ENCODE assay signal across 19 cellular contexts in the genomic region with DNA sequence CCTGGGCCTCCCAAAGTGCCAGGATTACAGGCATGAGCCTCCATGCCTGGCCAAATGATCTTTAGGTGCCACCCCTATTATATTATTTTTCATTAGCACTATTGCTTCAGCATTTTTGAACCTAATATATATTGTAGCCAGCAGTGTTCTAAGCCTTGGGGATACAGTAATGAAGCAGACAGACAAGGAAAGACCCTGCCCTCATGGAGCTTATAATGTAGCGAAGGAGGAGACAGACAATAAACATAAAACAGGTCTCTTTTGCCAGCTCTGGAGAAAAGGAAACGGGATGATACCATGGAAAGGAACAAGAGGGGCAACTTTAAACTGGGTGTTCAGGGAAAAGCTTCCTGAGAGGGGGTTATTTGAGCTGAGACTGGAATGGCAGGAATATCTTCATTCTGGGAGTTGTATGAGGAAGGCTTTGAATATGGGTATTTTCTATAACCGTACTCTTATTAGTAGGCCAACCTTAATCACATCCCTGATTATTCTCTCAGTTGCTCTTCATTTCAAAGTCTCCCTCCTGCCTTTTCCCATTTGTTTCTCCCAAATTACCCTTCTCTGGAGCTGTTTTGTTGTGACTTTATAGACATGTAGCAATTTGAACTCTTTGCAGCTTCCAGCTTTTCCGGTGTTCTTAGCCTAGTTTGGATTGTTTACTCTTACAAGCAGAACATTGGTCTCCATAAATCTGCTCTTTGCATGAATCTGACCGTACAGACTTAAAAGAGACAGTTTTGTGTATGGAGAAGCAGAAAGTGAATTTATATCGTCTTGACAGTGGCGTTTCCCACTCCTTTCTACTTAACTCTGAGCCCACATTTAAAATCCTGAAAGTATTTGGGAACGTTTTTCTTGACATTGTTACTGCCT. TPM values are rescaled to one million over a fixed set of nuclear protein-coding genes. Genes with fewer than 3 reads are reported as not detected.
DNase-seq lines count a peak whose midpoint lies in the region; ATAC-seq and TF ChIP-seq lines count a peak whose summit lies in the region.
"Had no signal": no experiment of that assay in that cellular context is flagged by ENCODE, and none has a peak within 500 bp of the region (broad histone marks: within the 10 kb centered on the region; RNA-seq: fewer than 3 reads in every experiment).

No MANE protein-coding gene starts in this region.

- CTCF ChIA-PET in OCI-LY7 (lab: Charles Lee; ENCODE audit: unreplicated experiment) (interaction anchor here (1.7 kb wide), 1 partner anchor 10 kb away, joined by 7 read pairs; no protein-coding TSS in a partner anchor), A673 (lab: Charles Lee) (no interaction called here)

- no peaks in the 10 kb centered on the region for H3K27me3 Mint-ChIP-seq in mesothelial cell of epicardium (ENCODE audit: low read depth)

- H3K4me1 Mint-ChIP-seq in mesothelial cell of epicardium: peaks cover 13% of the 10 kb centered on the region
- H3K4me1 Mint-ChIP-seq: CD4-positive, alpha-beta memory T cell had no signal

- H3K79me2 ChIP-seq in OCI-LY7 (ENCODE audit: insufficient read depth, low read depth, low read length): peaks cover 99% of the 10 kb centered on the region

- intact Hi-C loops in OCI-LY7 (cut with micrococcal nuclease; ENCODE audit: unreplicated experiment) (loop anchor here (1.0 kb wide), 1 partner anchor 27 kb away; no protein-coding TSS in a partner anchor), esophagus muscularis mucosa (cut with DNase I) (no loop called here), A673 (cut with micrococcal nuclease; ENCODE audit: unreplicated experiment) (no loop called here)

- no peaks in the 10 kb centered on the region for H3K36me3 Mint-ChIP-seq in mesothelial cell of epicardium
- H3K36me3 Mint-ChIP-seq: CD4-positive, alpha-beta memory T cell had no signal

- peak overlapping the region; percentile 50 for H3K4me3 ChIP-seq in OCI-LY7 (ENCODE audit: low read depth, low read length, poor library complexity, severe bottlenecking)
- H3K4me3 ChIP-seq in esophagus muscularis mucosa: peak overlapping the region in 1 of 4 donors; percentile 5
- no peak overlapping the region for H3K4me3 ChIP-seq in A673 (ENCODE audit: low read depth, low read length, poor library complexity, severe bottlenecking)
- H3K4me3 ChIP-seq: BLaER1, GM12878, PC-9 had no signal

- no peak for TF ChIP-seq POLR2A in esophagus muscularis mucosa (IDR thresholded peaks at IDR 0.05; ENCODE audit: low read depth)

- no peak for TF ChIP-seq EP300 in esophagus muscularis mucosa (IDR thresholded peaks at IDR 0.05)

- POLR2A ChIA-PET in OCI-LY7 (lab: Charles Lee) (interaction anchor here (0.6 to 2.4 kb wide), 9 partner anchors 10 to 63 kb away, joined by 3 to 11 read pairs (median 4); no protein-coding TSS in a partner anchor), A673 (lab: Charles Lee; ENCODE audit: low non-redundant PET) (no interaction called here)

- H3K9me3 Mint-ChIP-seq in mesothelial cell of epicardium: peaks cover 8% of the 10 kb centered on the region

- H3K27me3 ChIP-seq in esophagus muscularis mucosa (no peaks in the 10 kb centered on the region), A673 (replicated peaks; ENCODE audit: insufficient read depth, low read depth, low read length, poor library complexity) (peaks cover 6% of the 10 kb centered on the region)
- H3K27me3 ChIP-seq: BLaER1 had no signal

- peaks cover 16% of the 10 kb centered on the region; the same call in 1 of the 2 replicates for H3K9me3 ChIP-seq in OCI-LY7 (ENCODE audit: low read length)
- no peaks in the 10 kb centered on the region for H3K9me3 ChIP-seq in esophagus muscularis mucosa
- H3K9me3 ChIP-seq in A673 (ENCODE audit: low read depth, low read length, poor library complexity, severe bottlenecking): no peaks in the 10 kb centered on the region
- H3K9me3 ChIP-seq: BLaER1 had no signal

- ATAC-seq in HG03135 (IDR thresholded peaks at IDR 0.05; ENCODE audit: unreplicated experiment): no peak
- ATAC-seq: GM12878 had no signal

- no peak for TF ChIP-seq CTCF in OCI-LY7 (conservative IDR thresholded peaks at IDR 0.05; ENCODE audit: low read length)
- TF ChIP-seq CTCF in esophagus muscularis mucosa (IDR thresholded peaks at IDR 0.05): no peak
- TF ChIP-seq CTCF in mesothelial cell of epicardium (IDR thresholded peaks at IDR 0.05; ENCODE audit: unreplicated experiment): no peak
- TF ChIP-seq CTCF in A673 (conservative IDR thresholded peaks at IDR 0.05; ENCODE audit: low read depth, low read length): no peak

- H3K9me2 ChIP-seq in OCI-LY7 (ENCODE audit: insufficient read depth, low read length): no peaks in the 10 kb centered on the region

- DNase-seq in OCI-LY7 (ENCODE audit: low spot score) (no peak), esophagus muscularis mucosa (ENCODE audit: extremely low spot score) (no peak), mesothelial cell of epicardium (ENCODE audit: low spot score in 2 of 2, unreplicated experiment in 2 of 2) (no peak), A673 (ENCODE audit: low spot score) (no peak), NCI-H1930 (lab: John Stamatoyannopoulos, UW) (no peak), NCI-H2081 treated with DMSO at 0.1 percent for 48 hours (lab: John Stamatoyannopoulos, UW) (no peak)
- DNase-seq: CD4-positive, alpha-beta memory T cell; EL; KBM-7; NCI-H1694 treated with DMSO at 0.1 percent for 48 hours; NCI-H345; NCI-H524 treated with DMSO at 0.1 percent for 48 hours; PC-9; SIG-M5 had no signal

- H3K36me3 ChIP-seq in OCI-LY7 (ENCODE audit: insufficient read depth, low read length) (peaks cover 31% of the 10 kb centered on the region), esophagus muscularis mucosa (no peaks in the 10 kb centered on the region), A673 (ENCODE audit: insufficient read depth, low read length, poor library complexity, severe bottlenecking) (no peaks in the 10 kb centered on the region)
- H3K36me3 ChIP-seq: BLaER1 had no signal

- peak overlapping the region; percentile 67 for H3K27ac ChIP-seq in OCI-LY7 (ENCODE audit: low read depth, low read length, poor library complexity, severe bottlenecking)
- peak overlapping the region; percentile 18 to 75 (median 42) for H3K27ac ChIP-seq in esophagus muscularis mucosa (replicated peaks in 1 of 4)
- H3K27ac ChIP-seq in temporal lobe (ENCODE audit: low read depth, low read length): peak overlapping the region; percentile 6
- no peak overlapping the region for H3K27ac ChIP-seq in A673 (ENCODE audit: low read depth, low read length, poor library complexity, severe bottlenecking)
- H3K27ac ChIP-seq: BLaER1, PC-9, RWPE1 had no signal

- peak overlapping the region; percentile 86 for H3K4me2 ChIP-seq in OCI-LY7 (ENCODE audit: low read length)
- H3K4me2 ChIP-seq: BLaER1, PC-9 had no signal

- H3K4me1 ChIP-seq in OCI-LY7 (ENCODE audit: insufficient read depth, low read length, poor library complexity, severe bottlenecking): peaks cover 58% of the 10 kb centered on the region
- H3K4me1 ChIP-seq in esophagus muscularis mucosa: peaks cover 4 to 60% (median 58%) of the 10 kb centered on the region in 4 donors
- no peaks in the 10 kb centered on the region for H3K4me1 ChIP-seq in A673 (ENCODE audit: insufficient read depth, low read length, poor library complexity, severe bottlenecking)
- H3K4me1 ChIP-seq: BLaER1 had no signal

- no peak overlapping the region for H3K4me3 Mint-ChIP-seq in mesothelial cell of epicardium
- H3K4me3 Mint-ChIP-seq: CD4-positive, alpha-beta memory T cell had no signal

- BruUV-seq in OCI-LY7 (replicated peaks; lab: Mats Ljungman, UMichigan) (no TSS peak), A673 (replicated peaks; lab: Mats Ljungman, UMichigan) (no TSS peak)

- H3K27ac Mint-ChIP-seq in mesothelial cell of epicardium: peak overlapping the region; percentile 47
- H3K27ac Mint-ChIP-seq: CD4-positive, alpha-beta memory T cell had no signal

- WGBS in esophagus muscularis mucosa: 80% methylated on average over 8 of the region's 8 CpGs

- peak overlapping the region; percentile 5; the same call in 1 of the 2 replicates for H2AFZ ChIP-seq in OCI-LY7 (ENCODE audit: low read length)
- H2AFZ ChIP-seq: PC-9 had no signal

- no peaks in the 10 kb centered on the region for H4K20me1 ChIP-seq in OCI-LY7 (ENCODE audit: insufficient read depth, low read length)
- H4K20me1 ChIP-seq: BLaER1 had no signal

RNA-seq across cellular contexts. Expression of a gene that starts 19.0 kb away (rescaled TPM):
- total RNA-seq in OCI-LY7 (2014; rRNA removed; shearing (Covaris generic)): 69.0 and 91.1 TPM in 2 replicates
- total RNA-seq in OCI-LY7 (2022) (210 and 290 TPM in 2 replicates), esophagus muscularis mucosa (100 to 1,000 TPM in 2 of 4 donors, 10 to 100 TPM in 2; 89.5 to 127 (median 102) TPM), mesothelial cell of epicardium (7.8 to 8.3 TPM (median 7.8 TPM) in 3 replicates), temporal lobe (174 TPM), A673 (2021) (4.8 and 4.9 TPM in 2 replicates)
